26 cellular contexts compared by ENCODE assay signal in genomic region chr5:6792911-6793451, GRCh38.
DNase-seq lines count a peak whose midpoint lies in the region; ATAC-seq lines count a peak whose summit lies in the region.
"Had no signal": no experiment of that assay in that cellular context is flagged by ENCODE, and none has a peak within 500 bp of the region (broad histone marks: within the 10 kb centered on the region; RNA-seq: fewer than 3 reads in every experiment).

No MANE protein-coding gene starts in this region.

- no peak overlapping the region for H2BK12ac ChIP-seq in trophoblast cell (ENCODE audit: low read length)

- no peak overlapping the region for H2AK5ac ChIP-seq in trophoblast cell (ENCODE audit: low read length)

- no peak overlapping the region for H3K4me2 ChIP-seq in trophoblast cell (ENCODE audit: low read length)

- H3K36me3 ChIP-seq in trophoblast cell (ENCODE audit: control insufficient read depth in 1 of 2, insufficient read depth in 2 of 2, low read length in 2 of 2): no peaks in the 10 kb centered on the region
- H3K36me3 ChIP-seq: prostate gland, WERI-Rb-1 had no signal

- DNase-seq in NCI-H2171 treated with DMSO at 0.1 percent for 48 hours (lab: John Stamatoyannopoulos, UW) (peak; percentile 15), NCI-H2171 (lab: John Stamatoyannopoulos, UW) (no peak), NCI-H187 treated with DMSO at 0.1 percent for 48 hours (lab: John Stamatoyannopoulos, UW) (peak; percentile 56), trophoblast cell (peak; percentile 12 to 64)
- no peak for DNase-seq in stimulated activated naive CD4-positive, alpha-beta T cell treated with Interleukin-2 at 50 U/mL for 16 hours (lab: John Stamatoyannopoulos, UW)
- DNase-seq in activated CD4-positive, alpha-beta T cell treated with anti-CD3 and anti-CD28 coated beads, Interleukin-2, amount 50 U/mL, for 48 hours: no peak
- DNase-seq: 8988T; activated CD4-positive, alpha-beta T cell treated with anti-CD3 and anti-CD28 coated beads for 48 hours; activated CD8-positive, alpha-beta memory T cell treated with anti-CD3 and anti-CD28 coated beads, Interleukin-2, amount 10 ng/mL, durations not matched to agents 7 days and 5 days; activated naive CD4-positive, alpha-beta T cell; activated T-cell treated with anti-CD3 and anti-CD28 coated beads, Interleukin-2, amount 50 U/mL, for 48 hours; effector memory CD8-positive, alpha-beta T cell; foreskin melanocyte; H7; IMR-90; left cardiac atrium; mammary epithelial cell; NCI-H1048; NCI-H2029; OCI-M1; stimulated activated naive CD4-positive, alpha-beta T cell; WERI-Rb-1 had no signal

- H3K4ac ChIP-seq in trophoblast cell (ENCODE audit: low read depth, low read length): no peak overlapping the region

- H3K79me1 ChIP-seq in trophoblast cell (ENCODE audit: low read length): no peaks in the 10 kb centered on the region

- no CpG with 5 or more reads among the region's 14 CpGs for WGBS in trophoblast cell (ENCODE audit: extremely low coverage, insufficient coverage, insufficient read length)

- no peaks in the 10 kb centered on the region for H3K9me3 ChIP-seq in trophoblast cell (ENCODE audit: insufficient read depth, low read depth, low read length)
- H3K9me3 ChIP-seq: prostate gland had no signal

- H3K14ac ChIP-seq in trophoblast cell (ENCODE audit: low read length): no peak overlapping the region

- ATAC-seq in esophagus mucosa (peak; percentile 51), GM19395 (IDR thresholded peaks at IDR 0.05; ENCODE audit: unreplicated experiment) (no peak)
- ATAC-seq: activated CD8-positive, alpha-beta memory T cell treated with anti-CD3 and anti-CD28 coated beads, Interleukin-2, amount 10 ng/mL, durations not matched to agents 7 days and 5 days; effector memory CD8-positive, alpha-beta T cell; left cardiac atrium; SK-N-SH treated with all-trans-retinoic acid at 6 μM for 48 hours had no signal

- H4K8ac ChIP-seq in trophoblast cell (ENCODE audit: low read depth, low read length): no peak overlapping the region

- no peak overlapping the region for H2AFZ ChIP-seq in trophoblast cell (ENCODE audit: insufficient read depth, low read length, poor library complexity)

- H3K18ac ChIP-seq in trophoblast cell (ENCODE audit: low read length): no peak overlapping the region

- no peaks in the 10 kb centered on the region for H3K27me3 ChIP-seq in trophoblast cell (ENCODE audit: insufficient read depth, low read length)

- no peak overlapping the region for H3K9ac ChIP-seq in trophoblast cell (ENCODE audit: low read length)

- no peak overlapping the region for H4K91ac ChIP-seq in trophoblast cell (ENCODE audit: low read depth, low read length)

- no peak overlapping the region for H3K27ac ChIP-seq in trophoblast cell (ENCODE audit: low read depth, low read length)
- H3K27ac ChIP-seq: prostate gland, WERI-Rb-1 had no signal

- no peak overlapping the region for H2BK120ac ChIP-seq in trophoblast cell (ENCODE audit: insufficient read depth, low read length, poor library complexity)

- H4K12ac ChIP-seq in trophoblast cell (ENCODE audit: low read depth, low read length): no peak overlapping the region

- H3K4me1 ChIP-seq in trophoblast cell (ENCODE audit: control insufficient read depth in 1 of 2, insufficient read depth in 2 of 2, low read length in 2 of 2): peaks cover 0 to 2% of the 10 kb centered on the region in 2 experiments
- H3K4me1 ChIP-seq: prostate gland had no signal

- no peak overlapping the region for H2BK5ac ChIP-seq in trophoblast cell (ENCODE audit: low read depth, low read length, poor library complexity)

- H3K79me2 ChIP-seq in trophoblast cell (ENCODE audit: control insufficient read depth, insufficient read depth, low read length, poor library complexity): no peaks in the 10 kb centered on the region

- H3K4me3 ChIP-seq in trophoblast cell (ENCODE audit: low read depth, low read length): no peak overlapping the region
- H3K4me3 ChIP-seq: prostate gland had no signal

- no peak overlapping the region for H3K23ac ChIP-seq in trophoblast cell (ENCODE audit: low read length)

Comparison
In these comparisons a context has a peak if more than half of its experiments do, and no peak if none do; other contexts are left out.
1. DNase-seq: peak in NCI-H2171 treated with DMSO at 0.1 percent for 48 hours (single experiment), NCI-H187 treated with DMSO at 0.1 percent for 48 hours (single experiment) and trophoblast cell (2 of 2); none in NCI-H2171 (single experiment), stimulated activated naive CD4-positive, alpha-beta T cell treated with Interleukin-2 at 50 U/mL for 16 hours (single experiment) and activated CD4-positive, alpha-beta T cell treated with anti-CD3 and anti-CD28 coated beads, Interleukin-2, amount 50 U/mL, for 48 hours (0 of 2).